ENCODE assay signal across 8 cellular contexts in genomic region chr10:71766717-71767419, GRCh38. TPM values are rescaled to one million over a fixed set of nuclear protein-coding genes. Genes with fewer than 3 reads are reported as not detected.
DNase-seq lines count a peak whose midpoint lies in the region; ATAC-seq lines count a peak whose summit lies in the region.

No MANE protein-coding gene starts in this region.

- H3K36me3 Mint-ChIP-seq in naive thymus-derived CD4-positive, alpha-beta T cell: peaks cover 10 to 35% (median 12%) of the 10 kb centered on the region in 5 donors

- intact Hi-C loops in naive thymus-derived CD4-positive, alpha-beta T cell (cut with micrococcal nuclease): no loop called here

- H3K27me3 Mint-ChIP-seq in naive thymus-derived CD4-positive, alpha-beta T cell: no peaks in the 10 kb centered on the region

- no peaks in the 10 kb centered on the region for H3K9me3 ChIP-seq in SJCRH30 (replicated peaks)
- H3K9me3 ChIP-seq in naive thymus-derived CD4-positive, alpha-beta T cell (ENCODE audit: control insufficient read depth in 2 of 3, low read length in 3 of 3): no peaks in the 10 kb centered on the region

- H3K27ac ChIP-seq in SJCRH30: peak overlapping the region; percentile 95
- H3K27ac ChIP-seq in naive thymus-derived CD4-positive, alpha-beta T cell (ENCODE audit: low read depth, low read length): peak overlapping the region; percentile 93

- CTCF ChIA-PET in naive thymus-derived CD4-positive, alpha-beta T cell (lab: Charles Lee): interaction anchor here (1.3 to 3.0 kb wide), 6 partner anchors 10 to 58 kb away, joined by 4 to 15 read pairs (median 10); no protein-coding TSS in a partner anchor

- POLR2A ChIA-PET in naive thymus-derived CD4-positive, alpha-beta T cell (lab: Charles Lee): interaction anchor here (0.6 to 25.7 kb wide), 5 partner anchors 10 to 44 kb away, joined by 3 to 863 read pairs (median 4); no protein-coding TSS in a partner anchor

- no peak overlapping the region for H3K4me3 ChIP-seq in SJCRH30
- no peak overlapping the region for H3K4me3 ChIP-seq in naive thymus-derived CD4-positive, alpha-beta T cell (ENCODE audit: low read length)

- no peaks in the 10 kb centered on the region for H3K9me3 Mint-ChIP-seq in naive thymus-derived CD4-positive, alpha-beta T cell

- DNase-seq in GM04504 (ENCODE audit: low read depth) (peak; percentile 97), SJCRH30 (peak; percentile 90 to 91), epidermal melanocyte (ENCODE audit: insufficient read length, low spot score) (peak; percentile 76), NCI-H2081 (lab: John Stamatoyannopoulos, UW) (no peak)
- DNase-seq in naive thymus-derived CD4-positive, alpha-beta T cell: no peak

- H3K4me1 Mint-ChIP-seq in naive thymus-derived CD4-positive, alpha-beta T cell: peaks cover 71 to 96% (median 91%) of the 10 kb centered on the region in 7 donors

- no peaks in the 10 kb centered on the region for H3K36me3 ChIP-seq in SJCRH30
- H3K36me3 ChIP-seq in naive thymus-derived CD4-positive, alpha-beta T cell (ENCODE audit: control insufficient read depth in 2 of 3, insufficient read depth in 3 of 3, low read length in 3 of 3): peaks cover 0 to 82% (median 18%) of the 10 kb centered on the region in 3 experiments

- peak; percentile 36 for ATAC-seq in naive thymus-derived CD4-positive, alpha-beta T cell
- ATAC-seq in GM21390 (IDR thresholded peaks at IDR 0.05; ENCODE audit: unreplicated experiment) (no peak), HG02610 (IDR thresholded peaks at IDR 0.05; ENCODE audit: unreplicated experiment) (no peak), HG02970 (IDR thresholded peaks at IDR 0.05; ENCODE audit: low FRiP score, unreplicated experiment) (no peak)

- H3K4me1 ChIP-seq in SJCRH30: peaks cover 28% of the 10 kb centered on the region
- peaks cover 89 to 90% of the 10 kb centered on the region in 2 donors for H3K4me1 ChIP-seq in naive thymus-derived CD4-positive, alpha-beta T cell (ENCODE audit: control insufficient read depth in 2 of 2, insufficient read depth in 2 of 2, low read length in 2 of 2)

- peak overlapping the region; percentile 25 to 98 (median 71) for H3K4me3 Mint-ChIP-seq in naive thymus-derived CD4-positive, alpha-beta T cell

- H3K27ac Mint-ChIP-seq in naive thymus-derived CD4-positive, alpha-beta T cell: peak overlapping the region; percentile 89 to 98 (median 95)

- no peaks in the 10 kb centered on the region for H3K27me3 ChIP-seq in SJCRH30
- no peaks in the 10 kb centered on the region for H3K27me3 ChIP-seq in naive thymus-derived CD4-positive, alpha-beta T cell (ENCODE audit: control insufficient read depth in 2 of 2, insufficient read depth in 2 of 2, low read length in 2 of 2)

RNA-seq across cellular contexts. Expression of gene VSIR, which starts 6.5 kb away (rescaled TPM):
- 2.6 and 3.4 TPM in 2 replicates for total RNA-seq in SJCRH30 (2014; rRNA removed; shearing (Covaris generic))
- 100 to 1,000 TPM in 3 of 5 experiments, 10 to 100 TPM in 2; 91.1 to 271 (median 101) TPM for total RNA-seq in naive thymus-derived CD4-positive, alpha-beta T cell
- 100 to 1,000 TPM; 220 to 300 TPM for polyA plus RNA-seq in naive thymus-derived CD4-positive, alpha-beta T cell

RNA-seq across cellular contexts. Expression of gene C10orf105, which starts 47.3 kb away (rescaled TPM):
- total RNA-seq in SJCRH30 (2014; rRNA removed; shearing (Covaris generic)): not detected in 2 replicates
- 1 to 10 TPM in 1 of 5 experiments, under 1 TPM in 4; 0.13 to 1.0 (median 0.19) TPM for total RNA-seq in naive thymus-derived CD4-positive, alpha-beta T cell
- polyA plus RNA-seq in naive thymus-derived CD4-positive, alpha-beta T cell: not detected

Comparison
In these comparisons a context has a peak if more than half of its experiments do, and no peak if none do; other contexts are left out.
1. DNase-seq: peak in GM04504 (single experiment), SJCRH30 (2 of 2) and epidermal melanocyte (single experiment); none in naive thymus-derived CD4-positive, alpha-beta T cell (0 of 9) and NCI-H2081 (0 of 2).
2. RNA of gene VSIR, which starts 6.5 kb away (total RNA-seq): 91.1 to 271 TPM in naive thymus-derived CD4-positive, alpha-beta T cell; 2.6 to 3.4 TPM in SJCRH30; every median in the first group is over 10 times any median in the second.